In the genomic region with DNA sequence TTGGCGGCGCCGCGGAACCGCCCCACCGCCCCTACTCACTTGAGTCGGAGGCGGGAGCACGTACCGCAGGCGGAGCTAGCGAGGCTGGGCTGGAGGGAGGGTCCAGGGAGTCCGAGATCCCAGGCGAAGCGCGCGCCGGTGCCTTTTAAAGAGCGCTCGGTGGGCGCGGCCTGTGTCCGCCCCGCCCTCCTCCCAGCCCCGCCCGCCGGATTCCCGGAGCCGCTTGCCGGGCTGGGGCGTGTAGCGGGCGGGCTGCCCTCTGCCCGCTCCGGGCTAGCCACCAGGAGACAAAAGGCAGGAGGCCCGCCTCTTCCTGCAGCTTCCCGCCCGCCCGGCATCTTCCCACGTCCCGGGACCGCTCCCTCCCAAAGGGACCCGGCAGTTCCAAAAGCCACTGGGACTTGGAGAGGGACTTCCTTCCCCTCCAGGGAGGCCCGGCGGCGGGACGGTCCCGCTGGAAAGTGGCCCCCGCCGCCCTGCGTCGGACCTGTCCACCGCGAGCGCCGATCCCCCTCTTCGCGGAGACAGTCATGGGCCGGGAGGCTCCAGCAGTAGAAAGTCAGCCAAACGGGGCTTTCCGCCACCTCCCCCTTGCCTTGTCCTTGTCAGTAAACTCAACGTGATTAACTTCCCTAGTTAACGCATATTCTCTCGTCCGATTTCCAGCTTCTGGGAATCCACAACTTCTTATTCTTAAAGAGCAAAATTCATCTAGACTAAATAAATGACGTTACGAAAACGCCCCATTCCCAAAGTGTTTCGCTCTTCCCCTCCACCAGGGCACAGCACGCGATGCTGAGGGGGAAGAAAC, we compare ENCODE assay signal across 1 cellular context.
A peak's percentile ranks its signal among the peaks of the same experiment; 100 is the strongest.
TF ChIP-seq lines count a peak whose summit lies in the region.

CSRP2 (minus strand) TSS at position 121 of the 811 bp plus-strand sequence. CDS start 12,759 bp downstream, outside the sequence.

TF ChIP-seq in HepG2, 621 proteins besides CTCF, POLR2A, EP300 and RAD21 (continued from another document and continues in another):
- TF ChIP-seq ZUFSP (CRISPR knock-in tag; IDR thresholded peaks at IDR 0.05; ENCODE audit: borderline replicate concordance), result no peak
- no peak for TF ChIP-seq MZF1 (CRISPR knock-in tag; IDR thresholded peaks at IDR 0.05; ENCODE audit: borderline replicate concordance)
- no peak for TF ChIP-seq ZNF713 (CRISPR knock-in tag; IDR thresholded peaks at IDR 0.05)
- TF ChIP-seq ZNF292 (CRISPR knock-in tag; IDR thresholded peaks at IDR 0.05; ENCODE audit: borderline replicate concordance, low read depth), result no peak
- no peak for TF ChIP-seq ZNF136 (CRISPR knock-in tag; IDR thresholded peaks at IDR 0.05; ENCODE audit: low read depth)
- TF ChIP-seq ZBTB21 (CRISPR knock-in tag; IDR thresholded peaks at IDR 0.05), result no peak
- TF ChIP-seq ZNF546 (CRISPR knock-in tag; conservative IDR thresholded peaks at IDR 0.05), result no peak
- TF ChIP-seq ZNF256 (CRISPR knock-in tag; conservative IDR thresholded peaks at IDR 0.05), result no peak
- TF ChIP-seq HDAC2 (CRISPR knock-in tag; IDR thresholded peaks at IDR 0.05), result no peak
- TF ChIP-seq IRF1 (CRISPR knock-in tag; IDR thresholded peaks at IDR 0.05; ENCODE audit: low read depth), result no peak
- TF ChIP-seq KDM3A (CRISPR knock-in tag; IDR thresholded peaks at IDR 0.05; ENCODE audit: low read depth), result no peak
- TF ChIP-seq, protein P1, sequence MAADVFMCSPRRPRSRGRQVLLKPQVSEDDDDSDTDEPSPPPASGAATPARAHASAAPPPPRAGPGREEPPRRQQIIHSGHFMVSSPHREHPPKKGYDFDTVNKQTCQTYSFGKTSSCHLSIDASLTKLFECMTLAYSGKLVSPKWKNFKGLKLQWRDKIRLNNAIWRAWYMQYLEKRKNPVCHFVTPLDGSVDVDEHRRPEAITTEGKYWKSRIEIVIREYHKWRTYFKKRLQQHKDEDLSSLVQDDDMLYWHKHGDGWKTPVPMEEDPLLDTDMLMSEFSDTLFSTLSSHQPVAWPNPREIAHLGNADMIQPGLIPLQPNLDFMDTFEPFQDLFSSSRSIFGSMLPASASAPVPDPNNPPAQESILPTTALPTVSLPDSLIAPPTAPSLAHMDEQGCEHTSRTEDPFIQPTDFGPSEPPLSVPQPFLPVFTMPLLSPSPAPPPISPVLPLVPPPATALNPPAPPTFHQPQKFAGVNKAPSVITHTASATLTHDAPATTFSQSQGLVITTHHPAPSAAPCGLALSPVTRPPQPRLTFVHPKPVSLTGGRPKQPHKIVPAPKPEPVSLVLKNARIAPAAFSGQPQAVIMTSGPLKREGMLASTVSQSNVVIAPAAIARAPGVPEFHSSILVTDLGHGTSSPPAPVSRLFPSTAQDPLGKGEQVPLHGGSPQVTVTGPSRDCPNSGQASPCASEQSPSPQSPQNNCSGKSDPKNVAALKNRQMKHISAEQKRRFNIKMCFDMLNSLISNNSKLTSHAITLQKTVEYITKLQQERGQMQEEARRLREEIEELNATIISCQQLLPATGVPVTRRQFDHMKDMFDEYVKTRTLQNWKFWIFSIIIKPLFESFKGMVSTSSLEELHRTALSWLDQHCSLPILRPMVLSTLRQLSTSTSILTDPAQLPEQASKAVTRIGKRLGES (CRISPR knock-in tag; IDR thresholded peaks at IDR 0.05; ENCODE audit: borderline replicate concordance), result no peak
- no peak for TF ChIP-seq TBL1XR1 (IDR thresholded peaks at IDR 0.05; ENCODE audit: borderline replicate concordance, low read length, partially characterized antibody)
- no peak for TF ChIP-seq TRIM24 (CRISPR knock-in tag; IDR thresholded peaks at IDR 0.05)
- TF ChIP-seq, protein P2, sequence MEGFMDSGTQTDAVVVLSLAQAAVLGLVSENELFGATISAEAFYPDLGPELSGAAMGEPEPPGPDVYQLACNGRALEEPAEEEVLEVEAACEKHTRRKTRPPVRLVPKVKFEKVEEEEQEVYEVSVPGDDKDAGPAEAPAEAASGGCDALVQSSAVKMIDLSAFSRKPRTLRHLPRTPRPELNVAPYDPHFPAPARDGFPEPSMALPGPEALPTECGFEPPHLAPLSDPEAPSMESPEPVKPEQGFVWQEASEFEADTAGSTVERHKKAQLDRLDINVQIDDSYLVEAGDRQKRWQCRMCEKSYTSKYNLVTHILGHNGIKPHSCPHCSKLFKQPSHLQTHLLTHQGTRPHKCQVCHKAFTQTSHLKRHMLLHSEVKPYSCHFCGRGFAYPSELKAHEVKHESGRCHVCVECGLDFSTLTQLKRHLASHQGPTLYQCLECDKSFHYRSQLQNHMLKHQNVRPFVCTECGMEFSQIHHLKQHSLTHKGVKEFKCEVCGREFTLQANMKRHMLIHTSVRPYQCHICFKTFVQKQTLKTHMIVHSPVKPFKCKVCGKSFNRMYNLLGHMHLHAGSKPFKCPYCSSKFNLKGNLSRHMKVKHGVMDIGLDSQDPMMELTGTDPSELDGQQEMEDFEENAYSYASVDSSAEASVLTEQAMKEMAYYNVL (CRISPR knock-in tag; IDR thresholded peaks at IDR 0.05; ENCODE audit: borderline replicate concordance), result no peak
- TF ChIP-seq ZNF263 (CRISPR knock-in tag; IDR thresholded peaks at IDR 0.05), result peak; percentile 62; the same call in 1 of the 2 replicates
- TF ChIP-seq ZNF674 (CRISPR knock-in tag; IDR thresholded peaks at IDR 0.05; ENCODE audit: low read depth), result no peak
- TF ChIP-seq SMARCC2 (IDR thresholded peaks at IDR 0.05), result no peak
- TF ChIP-seq ZNF670 (CRISPR knock-in tag; IDR thresholded peaks at IDR 0.05; ENCODE audit: borderline replicate concordance), result no peak
- TF ChIP-seq ZKSCAN8 (CRISPR knock-in tag; IDR thresholded peaks at IDR 0.05; ENCODE audit: borderline replicate concordance), result no peak
- TF ChIP-seq ZNF552 (CRISPR knock-in tag; IDR thresholded peaks at IDR 0.05; ENCODE audit: borderline replicate concordance), result no peak
- no peak for TF ChIP-seq LBX2 (CRISPR knock-in tag; IDR thresholded peaks at IDR 0.05; ENCODE audit: borderline replicate concordance)
- peak; percentile 48; the same call in 1 of the 2 replicates for TF ChIP-seq POLR2AphosphoS5 (IDR thresholded peaks at IDR 0.05; ENCODE audit: low read depth, low read length)
- no peak for TF ChIP-seq ZNF550 (CRISPR knock-in tag; IDR thresholded peaks at IDR 0.05; ENCODE audit: borderline replicate concordance)
- no peak for TF ChIP-seq SNAPC2 (CRISPR knock-in tag; IDR thresholded peaks at IDR 0.05)
- 0 out of 2 replicates have a peak, but pooled peaks have one; percentile 52 for TF ChIP-seq PHF8 (CRISPR knock-in tag; IDR thresholded peaks at IDR 0.05)
- TF ChIP-seq PRDM15 (CRISPR knock-in tag; IDR thresholded peaks at IDR 0.05), result no peak
- TF ChIP-seq ATF1 (CRISPR knock-in tag; IDR thresholded peaks at IDR 0.05), result no peak
- TF ChIP-seq HOXA3 (CRISPR knock-in tag; IDR thresholded peaks at IDR 0.05), result 0 out of 2 replicates have a peak, but pooled peaks have one; percentile 20
- TF ChIP-seq GFI1 (CRISPR knock-in tag; IDR thresholded peaks at IDR 0.05; ENCODE audit: borderline replicate concordance), result no peak
- TF ChIP-seq NR0B2 (CRISPR knock-in tag; IDR thresholded peaks at IDR 0.05), result no peak
- TF ChIP-seq TOPORS (CRISPR knock-in tag; IDR thresholded peaks at IDR 0.05), result no peak
- TF ChIP-seq NFRKB (IDR thresholded peaks at IDR 0.05), result no peak
- 0 out of 2 replicates have a peak, but pooled peaks have one; percentile 70 for TF ChIP-seq ZNF234 (CRISPR knock-in tag; conservative IDR thresholded peaks at IDR 0.05)
- TF ChIP-seq ZNF10 (CRISPR knock-in tag; IDR thresholded peaks at IDR 0.05; ENCODE audit: borderline replicate concordance, low read depth), result no peak
- no peak for TF ChIP-seq PAX8 (CRISPR knock-in tag; IDR thresholded peaks at IDR 0.05; ENCODE audit: borderline replicate concordance)
- TF ChIP-seq ZNF484 (CRISPR knock-in tag; IDR thresholded peaks at IDR 0.05; ENCODE audit: borderline replicate concordance, low read depth), result no peak
- TF ChIP-seq ZNF512B (CRISPR knock-in tag; IDR thresholded peaks at IDR 0.05; ENCODE audit: borderline replicate concordance), result no peak
- no peak for TF ChIP-seq ETV6 (CRISPR knock-in tag; conservative IDR thresholded peaks at IDR 0.05)
- TF ChIP-seq ZBTB44 (CRISPR knock-in tag; IDR thresholded peaks at IDR 0.05), result no peak
- TF ChIP-seq ZNF282 (IDR thresholded peaks at IDR 0.05; ENCODE audit: partially characterized antibody), result no peak
- TF ChIP-seq ZFY (CRISPR knock-in tag; IDR thresholded peaks at IDR 0.05), result no peak
- TF ChIP-seq ZKSCAN1 (IDR thresholded peaks at IDR 0.05; ENCODE audit: low read length), result no peak
- TF ChIP-seq YY1 (IDR thresholded peaks at IDR 0.05; ENCODE audit: insufficient read depth, insufficient replicate concordance, low read depth, low read length), result peak; percentile 19
